ENCODE assay signal across 1 cellular context in genomic region chr9:121839726-121840500, GRCh38.
A peak's percentile ranks its signal among the peaks of the same experiment; 100 is the strongest.
TF ChIP-seq lines count a peak whose summit lies in the region.

No MANE protein-coding gene starts in this region.

TF ChIP-seq in GM12878, 131 proteins besides CTCF, POLR2A, EP300 and RAD21 (continued from another document and continues in another):
- no peak for TF ChIP-seq ZBTB40 (IDR thresholded peaks at IDR 0.05; ENCODE audit: borderline replicate concordance)
- no peak for TF ChIP-seq ZZZ3 (IDR thresholded peaks at IDR 0.05; ENCODE audit: control insufficient read depth, insufficient read length, low read depth)
- TF ChIP-seq NFXL1 (IDR thresholded peaks at IDR 0.05; ENCODE audit: borderline replicate concordance) = no peak
- no peak for TF ChIP-seq BCL3 (IDR thresholded peaks at IDR 0.05; ENCODE audit: borderline replicate concordance, insufficient read depth, low read depth, low read length, poor library complexity, severe bottlenecking)
- TF ChIP-seq KAT2A (conservative IDR thresholded peaks at IDR 0.05; ENCODE audit: control insufficient read depth, low read depth, low read length) = no peak
- no peak for TF ChIP-seq ZNF622 (IDR thresholded peaks at IDR 0.05)
- TF ChIP-seq CEBPZ (IDR thresholded peaks at IDR 0.05; ENCODE audit: low read depth, low read length) = no peak
- TF ChIP-seq MXI1 (IDR thresholded peaks at IDR 0.05; ENCODE audit: low read depth, low read length) = no peak
- TF ChIP-seq SKIL (IDR thresholded peaks at IDR 0.05; ENCODE audit: low read depth, poor library complexity, severe bottlenecking) = no peak
- TF ChIP-seq CREM (IDR thresholded peaks at IDR 0.05; ENCODE audit: low read depth) = 0 out of 2 replicates have a peak, but pooled peaks have one; percentile 27
- no peak for TF ChIP-seq ELK1 (IDR thresholded peaks at IDR 0.05; ENCODE audit: low read depth, low read length)
- no peak for TF ChIP-seq YY1 (IDR thresholded peaks at IDR 0.05; ENCODE audit: low read depth, low read length)
- TF ChIP-seq E2F8 (IDR thresholded peaks at IDR 0.05; ENCODE audit: low read depth, partially characterized antibody) = no peak
- no peak for TF ChIP-seq STAT3 (IDR thresholded peaks at IDR 0.05; ENCODE audit: low read depth, low read length)
- TF ChIP-seq CREB1 (IDR thresholded peaks at IDR 0.05; ENCODE audit: low read depth) = no peak
- TF ChIP-seq ZNF274 (IDR thresholded peaks at IDR 0.05; ENCODE audit: insufficient read depth, insufficient read length) = no peak
- TF ChIP-seq PAX8 (IDR thresholded peaks at IDR 0.05) = no peak
- TF ChIP-seq LARP7 (IDR thresholded peaks at IDR 0.05) = no peak
- TF ChIP-seq KLF5 (IDR thresholded peaks at IDR 0.05; ENCODE audit: partially characterized antibody) = no peak
- TF ChIP-seq MTA3 (IDR thresholded peaks at IDR 0.05; ENCODE audit: borderline replicate concordance, low read length) = peak; percentile 44; the same call in 1 of the 2 replicates
- no peak for TF ChIP-seq KDM1A (IDR thresholded peaks at IDR 0.05; ENCODE audit: borderline replicate concordance)
- TF ChIP-seq E2F4 (IDR thresholded peaks at IDR 0.05; ENCODE audit: low read depth, low read length) = no peak
- no peak for TF ChIP-seq TCF3 (IDR thresholded peaks at IDR 0.05; ENCODE audit: borderline replicate concordance, insufficient read depth, low read depth, low read length)
- TF ChIP-seq NFYA (IDR thresholded peaks at IDR 0.05; ENCODE audit: borderline replicate concordance, low read depth, low read length) = no peak
- TF ChIP-seq DPF2 (IDR thresholded peaks at IDR 0.05) = peak; percentile 43; the same call in 1 of the 2 replicates
- no peak for TF ChIP-seq MYC (IDR thresholded peaks at IDR 0.05; ENCODE audit: insufficient read depth, insufficient read length, insufficient replicate concordance, low read length, severe bottlenecking)
- no peak for TF ChIP-seq CBFB (IDR thresholded peaks at IDR 0.05; ENCODE audit: low read depth)
- no peak for TF ChIP-seq ZBTB33 (IDR thresholded peaks at IDR 0.05)
- no peak for TF ChIP-seq MLLT1 (IDR thresholded peaks at IDR 0.05)
- TF ChIP-seq E4F1 (IDR thresholded peaks at IDR 0.05; ENCODE audit: borderline replicate concordance, partially characterized antibody) = no peak
- no peak for TF ChIP-seq HCFC1 (IDR thresholded peaks at IDR 0.05; ENCODE audit: low read length)
- no peak for TF ChIP-seq ZNF207 (IDR thresholded peaks at IDR 0.05; ENCODE audit: borderline replicate concordance)
